In the genomic region with DNA sequence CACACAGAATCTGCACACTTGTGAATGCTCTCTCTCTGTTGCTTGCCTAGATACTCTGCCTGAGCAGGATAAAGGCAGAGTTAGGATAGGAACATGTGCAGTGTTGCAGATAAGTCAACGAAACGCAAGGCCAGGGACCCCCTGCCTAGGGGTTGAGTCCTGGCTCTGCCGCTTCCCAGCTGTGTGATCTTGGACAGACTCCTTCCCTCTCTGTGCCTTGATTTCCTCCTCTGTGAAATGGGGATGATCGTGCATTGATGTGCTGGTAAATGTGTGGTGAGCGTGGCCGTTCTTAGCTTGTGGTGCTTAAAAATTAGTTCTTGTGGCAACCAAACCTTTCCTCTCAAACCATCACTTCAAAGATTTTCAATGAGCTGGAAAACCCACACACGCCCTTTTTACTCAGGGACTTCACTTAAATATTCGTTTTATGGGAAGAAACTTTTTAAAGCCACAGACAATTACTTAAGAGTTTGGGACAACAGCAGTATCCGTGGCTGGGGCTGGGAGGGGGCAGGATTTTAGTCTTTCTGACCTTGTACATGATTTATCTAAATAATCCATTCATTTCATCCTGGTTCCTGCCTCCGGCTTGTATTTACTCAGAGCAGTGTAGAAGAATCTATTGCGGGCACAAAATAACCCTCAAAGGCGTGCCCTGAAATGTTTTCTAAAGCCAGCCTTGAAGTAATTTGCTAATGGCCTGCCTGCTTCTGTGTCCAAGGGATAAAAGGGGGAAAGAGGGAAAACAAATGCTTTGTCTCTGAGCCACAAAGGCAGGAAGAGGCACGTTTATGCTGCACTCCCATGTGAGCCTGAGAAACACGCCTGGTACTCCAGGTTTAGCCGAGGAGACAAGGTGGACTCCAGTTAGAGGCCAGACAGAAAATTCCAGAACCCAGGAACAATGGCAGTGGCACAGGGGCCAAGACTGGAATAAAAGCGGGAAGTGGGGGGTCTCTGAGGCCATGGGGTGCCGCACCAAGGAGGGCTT, we compare ENCODE assay signal across 15 cellular contexts.
DNase-seq lines count a peak whose midpoint lies in the region; ATAC-seq and TF ChIP-seq lines count a peak whose summit lies in the region.
"Had no signal": no experiment of that assay in that cellular context is flagged by ENCODE, and none has a peak within 500 bp of the region (broad histone marks: within the 10 kb centered on the region; RNA-seq: fewer than 3 reads in every experiment).

No MANE protein-coding gene starts in this region.

- CTCF ChIA-PET in WTC11 (lab: Charles Lee) = interaction anchor here (1.1 kb wide), 1 partner anchor 88 kb away, joined by 4 read pairs; no protein-coding TSS in a partner anchor
- CTCF ChIA-PET in OCI-LY7 (lab: Charles Lee; ENCODE audit: unreplicated experiment) = no interaction called here

- no peaks in the 10 kb centered on the region for H3K9me3 ChIP-seq in esophagus squamous epithelium
- no peaks in the 10 kb centered on the region for H3K9me3 ChIP-seq in OCI-LY7 (ENCODE audit: low read length)
- H3K9me3 ChIP-seq: BE2C, mucosa of descending colon, spleen had no signal

- no peak for ATAC-seq in WTC11
- no peak for ATAC-seq in HG03159 (IDR thresholded peaks at IDR 0.05; ENCODE audit: unreplicated experiment)
- ATAC-seq: mucosa of descending colon had no signal

- BruUV-seq in OCI-LY7 (replicated peaks; lab: Mats Ljungman, UMichigan) = no TSS peak

- H3K4me2 ChIP-seq in OCI-LY7 (ENCODE audit: low read length) = no peak overlapping the region

- H3K4me1 ChIP-seq in esophagus squamous epithelium (peaks cover 30 to 83% (median 52%) of the 10 kb centered on the region in 3 donors), OCI-LY7 (ENCODE audit: insufficient read depth, low read length, poor library complexity, severe bottlenecking) (no peaks in the 10 kb centered on the region)

- H3K36me3 Mint-ChIP-seq in WTC11 = peaks cover 3% of the 10 kb centered on the region; the same call in 1 of the 2 replicates

- peaks cover 0 to 29% (median 0%) of the 10 kb centered on the region in 3 donors for H3K36me3 ChIP-seq in esophagus squamous epithelium
- no peaks in the 10 kb centered on the region for H3K36me3 ChIP-seq in OCI-LY7 (ENCODE audit: insufficient read depth, low read length)
- H3K36me3 ChIP-seq: BE2C, spleen had no signal

- H3K27ac ChIP-seq in esophagus squamous epithelium (peak overlapping the region; percentile 83 to 92 (median 87)), OCI-LY7 (ENCODE audit: low read depth, low read length, poor library complexity, severe bottlenecking) (no peak overlapping the region)
- H3K27ac ChIP-seq: spleen had no signal

- peak overlapping the region in 3 of 4 donors; percentile 63 to 68 (median 64) for H3K4me3 ChIP-seq in esophagus squamous epithelium
- H3K4me3 ChIP-seq in OCI-LY7 (ENCODE audit: low read depth, low read length, poor library complexity, severe bottlenecking) = no peak overlapping the region
- H3K4me3 ChIP-seq: mucosa of descending colon, spleen had no signal

- intact Hi-C loops in esophagus squamous epithelium (cut with DNase I) (loop anchor here (10.0 kb wide), 1 partner anchor 50 kb away; no protein-coding TSS in a partner anchor), OCI-LY7 (cut with micrococcal nuclease; ENCODE audit: unreplicated experiment) (no loop called here)

- TF ChIP-seq CTCF in WTC11 (IDR thresholded peaks at IDR 0.05) (no peak), esophagus squamous epithelium (IDR thresholded peaks at IDR 0.05) (no peak), OCI-LY7 (conservative IDR thresholded peaks at IDR 0.05; ENCODE audit: low read length) (no peak)

- WGBS in esophagus squamous epithelium, 2 donors = 40 to 47% methylated on average over 16 to 17 of the region's 17 CpGs

- peak overlapping the region; percentile 58 for H3K27ac Mint-ChIP-seq in WTC11
- H3K27ac Mint-ChIP-seq: activated naive CD4-positive, alpha-beta T cell treated with anti-CD3 and anti-CD28 coated beads, Interleukin-2, amount 10 ng/mL, durations not matched to agents 7 days and 5 days had no signal

- H3K4me1 Mint-ChIP-seq in WTC11 = peaks cover 37% of the 10 kb centered on the region

- no peaks in the 10 kb centered on the region for H3K9me2 ChIP-seq in OCI-LY7 (ENCODE audit: insufficient read depth, low read length)

- H3K79me2 ChIP-seq in OCI-LY7 (ENCODE audit: insufficient read depth, low read depth, low read length) = no peaks in the 10 kb centered on the region

- no peak overlapping the region for H2AFZ ChIP-seq in OCI-LY7 (ENCODE audit: low read length)

- no peak for TF ChIP-seq POLR2A in esophagus squamous epithelium (IDR thresholded peaks at IDR 0.05)

- H3K27me3 Mint-ChIP-seq in WTC11 (ENCODE audit: low read depth) = no peaks in the 10 kb centered on the region

- no peaks in the 10 kb centered on the region for H3K27me3 ChIP-seq in esophagus squamous epithelium
- H3K27me3 ChIP-seq: BE2C had no signal

- no peaks in the 10 kb centered on the region for H3K9me3 Mint-ChIP-seq in WTC11
- H3K9me3 Mint-ChIP-seq: activated naive CD4-positive, alpha-beta T cell treated with anti-CD3 and anti-CD28 coated beads, Interleukin-2, amount 10 ng/mL, durations not matched to agents 7 days and 5 days had no signal

- H4K20me1 ChIP-seq in OCI-LY7 (ENCODE audit: insufficient read depth, low read length) = no peaks in the 10 kb centered on the region

- no peak overlapping the region for H3K4me3 Mint-ChIP-seq in WTC11
- H3K4me3 Mint-ChIP-seq: activated naive CD4-positive, alpha-beta T cell treated with anti-CD3 and anti-CD28 coated beads, Interleukin-2, amount 10 ng/mL, durations not matched to agents 7 days and 5 days had no signal

- DNase-seq in H4 (ENCODE audit: low spot score) (peak; percentile 19), WTC11 (ENCODE audit: low spot score) (no peak), esophagus squamous epithelium (lab: John Stamatoyannopoulos, UW) (no peak), renal cortical epithelial cell (ENCODE audit: low read depth) (peak; percentile 54), NCI-H82 (lab: John Stamatoyannopoulos, UW) (no peak), HT-29 (ENCODE audit: low spot score) (no peak), OCI-LY7 (ENCODE audit: low spot score) (no peak)
- DNase-seq: activated CD8-positive, alpha-beta memory T cell treated with anti-CD3 and anti-CD28 coated beads for 24 hours; activated naive CD4-positive, alpha-beta T cell treated with anti-CD3 and anti-CD28 coated beads, Interleukin-2, amount 10 ng/mL, durations not matched to agents 7 days and 5 days; BE2C; head of caudate nucleus; NCI-H2227 treated with DMSO at 0.1 percent for 48 hours; spleen had no signal

- POLR2A ChIA-PET in WTC11 (lab: Charles Lee) = interaction anchor here (0.5 kb wide), 1 partner anchor 54 kb away, joined by 3 read pairs; no protein-coding TSS in a partner anchor
- POLR2A ChIA-PET in OCI-LY7 (lab: Charles Lee) = interaction anchor here (0.6 kb wide), 1 partner anchor 159 kb away, joined by 3 read pairs; no protein-coding TSS in a partner anchor

TF ChIP-seq in WTC11, 78 proteins besides CTCF, POLR2A, EP300 and RAD21 (continues in another document):
- TF ChIP-seq IRF2 (CRISPR knock-in tag; IDR thresholded peaks at IDR 0.05; ENCODE audit: borderline replicate concordance, low read depth) (no peak), CBFB (CRISPR knock-in tag; IDR thresholded peaks at IDR 0.05; ENCODE audit: low read depth) (no peak), JAZF1 (CRISPR knock-in tag; IDR thresholded peaks at IDR 0.05) (no peak), SMAD3 (CRISPR knock-in tag; IDR thresholded peaks at IDR 0.05; ENCODE audit: borderline replicate concordance) (no peak), NFYB (CRISPR knock-in tag; conservative IDR thresholded peaks at IDR 0.05; ENCODE audit: low read depth) (no peak)
- TF ChIP-seq, protein P1, sequence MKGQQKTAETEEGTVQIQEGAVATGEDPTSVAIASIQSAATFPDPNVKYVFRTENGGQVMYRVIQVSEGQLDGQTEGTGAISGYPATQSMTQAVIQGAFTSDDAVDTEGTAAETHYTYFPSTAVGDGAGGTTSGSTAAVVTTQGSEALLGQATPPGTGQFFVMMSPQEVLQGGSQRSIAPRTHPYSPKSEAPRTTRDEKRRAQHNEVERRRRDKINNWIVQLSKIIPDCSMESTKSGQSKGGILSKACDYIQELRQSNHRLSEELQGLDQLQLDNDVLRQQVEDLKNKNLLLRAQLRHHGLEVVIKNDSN (CRISPR knock-in tag; IDR thresholded peaks at IDR 0.05) = no peak
- TF ChIP-seq, protein P2, sequence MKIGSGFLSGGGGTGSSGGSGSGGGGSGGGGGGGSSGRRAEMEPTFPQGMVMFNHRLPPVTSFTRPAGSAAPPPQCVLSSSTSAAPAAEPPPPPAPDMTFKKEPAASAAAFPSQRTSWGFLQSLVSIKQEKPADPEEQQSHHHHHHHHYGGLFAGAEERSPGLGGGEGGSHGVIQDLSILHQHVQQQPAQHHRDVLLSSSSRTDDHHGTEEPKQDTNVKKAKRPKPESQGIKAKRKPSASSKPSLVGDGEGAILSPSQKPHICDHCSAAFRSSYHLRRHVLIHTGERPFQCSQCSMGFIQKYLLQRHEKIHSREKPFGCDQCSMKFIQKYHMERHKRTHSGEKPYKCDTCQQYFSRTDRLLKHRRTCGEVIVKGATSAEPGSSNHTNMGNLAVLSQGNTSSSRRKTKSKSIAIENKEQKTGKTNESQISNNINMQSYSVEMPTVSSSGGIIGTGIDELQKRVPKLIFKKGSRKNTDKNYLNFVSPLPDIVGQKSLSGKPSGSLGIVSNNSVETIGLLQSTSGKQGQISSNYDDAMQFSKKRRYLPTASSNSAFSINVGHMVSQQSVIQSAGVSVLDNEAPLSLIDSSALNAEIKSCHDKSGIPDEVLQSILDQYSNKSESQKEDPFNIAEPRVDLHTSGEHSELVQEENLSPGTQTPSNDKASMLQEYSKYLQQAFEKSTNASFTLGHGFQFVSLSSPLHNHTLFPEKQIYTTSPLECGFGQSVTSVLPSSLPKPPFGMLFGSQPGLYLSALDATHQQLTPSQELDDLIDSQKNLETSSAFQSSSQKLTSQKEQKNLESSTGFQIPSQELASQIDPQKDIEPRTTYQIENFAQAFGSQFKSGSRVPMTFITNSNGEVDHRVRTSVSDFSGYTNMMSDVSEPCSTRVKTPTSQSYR (CRISPR knock-in tag; IDR thresholded peaks at IDR 0.05) = no peak
- TF ChIP-seq, protein P3, sequence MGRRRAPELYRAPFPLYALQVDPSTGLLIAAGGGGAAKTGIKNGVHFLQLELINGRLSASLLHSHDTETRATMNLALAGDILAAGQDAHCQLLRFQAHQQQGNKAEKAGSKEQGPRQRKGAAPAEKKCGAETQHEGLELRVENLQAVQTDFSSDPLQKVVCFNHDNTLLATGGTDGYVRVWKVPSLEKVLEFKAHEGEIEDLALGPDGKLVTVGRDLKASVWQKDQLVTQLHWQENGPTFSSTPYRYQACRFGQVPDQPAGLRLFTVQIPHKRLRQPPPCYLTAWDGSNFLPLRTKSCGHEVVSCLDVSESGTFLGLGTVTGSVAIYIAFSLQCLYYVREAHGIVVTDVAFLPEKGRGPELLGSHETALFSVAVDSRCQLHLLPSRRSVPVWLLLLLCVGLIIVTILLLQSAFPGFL (CRISPR knock-in tag; IDR thresholded peaks at IDR 0.05; ENCODE audit: borderline replicate concordance) = no peak
- TF ChIP-seq, protein P4, sequence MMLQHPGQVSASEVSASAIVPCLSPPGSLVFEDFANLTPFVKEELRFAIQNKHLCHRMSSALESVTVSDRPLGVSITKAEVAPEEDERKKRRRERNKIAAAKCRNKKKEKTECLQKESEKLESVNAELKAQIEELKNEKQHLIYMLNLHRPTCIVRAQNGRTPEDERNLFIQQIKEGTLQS (CRISPR knock-in tag; conservative IDR thresholded peaks at IDR 0.05) = no peak

Comparison
In these comparisons a context has a peak if more than half of its experiments do, and no peak if none do; other contexts are left out.
1. DNase-seq: peak in H4 (single experiment) and renal cortical epithelial cell (single experiment); none in WTC11 (single experiment), esophagus squamous epithelium (single experiment), NCI-H82 (single experiment), HT-29 (single experiment) and OCI-LY7 (single experiment).